Comparison of ENCODE assay signal across 1 cellular context in genomic region chr5:88251048-88251711, GRCh38.
TF ChIP-seq lines count a peak whose summit lies in the region.

No MANE protein-coding gene starts in this region.

TF ChIP-seq in GM23338, 12 proteins besides CTCF, POLR2A, EP300 and RAD21 (continued from another document):
- TF ChIP-seq, protein P1, sequence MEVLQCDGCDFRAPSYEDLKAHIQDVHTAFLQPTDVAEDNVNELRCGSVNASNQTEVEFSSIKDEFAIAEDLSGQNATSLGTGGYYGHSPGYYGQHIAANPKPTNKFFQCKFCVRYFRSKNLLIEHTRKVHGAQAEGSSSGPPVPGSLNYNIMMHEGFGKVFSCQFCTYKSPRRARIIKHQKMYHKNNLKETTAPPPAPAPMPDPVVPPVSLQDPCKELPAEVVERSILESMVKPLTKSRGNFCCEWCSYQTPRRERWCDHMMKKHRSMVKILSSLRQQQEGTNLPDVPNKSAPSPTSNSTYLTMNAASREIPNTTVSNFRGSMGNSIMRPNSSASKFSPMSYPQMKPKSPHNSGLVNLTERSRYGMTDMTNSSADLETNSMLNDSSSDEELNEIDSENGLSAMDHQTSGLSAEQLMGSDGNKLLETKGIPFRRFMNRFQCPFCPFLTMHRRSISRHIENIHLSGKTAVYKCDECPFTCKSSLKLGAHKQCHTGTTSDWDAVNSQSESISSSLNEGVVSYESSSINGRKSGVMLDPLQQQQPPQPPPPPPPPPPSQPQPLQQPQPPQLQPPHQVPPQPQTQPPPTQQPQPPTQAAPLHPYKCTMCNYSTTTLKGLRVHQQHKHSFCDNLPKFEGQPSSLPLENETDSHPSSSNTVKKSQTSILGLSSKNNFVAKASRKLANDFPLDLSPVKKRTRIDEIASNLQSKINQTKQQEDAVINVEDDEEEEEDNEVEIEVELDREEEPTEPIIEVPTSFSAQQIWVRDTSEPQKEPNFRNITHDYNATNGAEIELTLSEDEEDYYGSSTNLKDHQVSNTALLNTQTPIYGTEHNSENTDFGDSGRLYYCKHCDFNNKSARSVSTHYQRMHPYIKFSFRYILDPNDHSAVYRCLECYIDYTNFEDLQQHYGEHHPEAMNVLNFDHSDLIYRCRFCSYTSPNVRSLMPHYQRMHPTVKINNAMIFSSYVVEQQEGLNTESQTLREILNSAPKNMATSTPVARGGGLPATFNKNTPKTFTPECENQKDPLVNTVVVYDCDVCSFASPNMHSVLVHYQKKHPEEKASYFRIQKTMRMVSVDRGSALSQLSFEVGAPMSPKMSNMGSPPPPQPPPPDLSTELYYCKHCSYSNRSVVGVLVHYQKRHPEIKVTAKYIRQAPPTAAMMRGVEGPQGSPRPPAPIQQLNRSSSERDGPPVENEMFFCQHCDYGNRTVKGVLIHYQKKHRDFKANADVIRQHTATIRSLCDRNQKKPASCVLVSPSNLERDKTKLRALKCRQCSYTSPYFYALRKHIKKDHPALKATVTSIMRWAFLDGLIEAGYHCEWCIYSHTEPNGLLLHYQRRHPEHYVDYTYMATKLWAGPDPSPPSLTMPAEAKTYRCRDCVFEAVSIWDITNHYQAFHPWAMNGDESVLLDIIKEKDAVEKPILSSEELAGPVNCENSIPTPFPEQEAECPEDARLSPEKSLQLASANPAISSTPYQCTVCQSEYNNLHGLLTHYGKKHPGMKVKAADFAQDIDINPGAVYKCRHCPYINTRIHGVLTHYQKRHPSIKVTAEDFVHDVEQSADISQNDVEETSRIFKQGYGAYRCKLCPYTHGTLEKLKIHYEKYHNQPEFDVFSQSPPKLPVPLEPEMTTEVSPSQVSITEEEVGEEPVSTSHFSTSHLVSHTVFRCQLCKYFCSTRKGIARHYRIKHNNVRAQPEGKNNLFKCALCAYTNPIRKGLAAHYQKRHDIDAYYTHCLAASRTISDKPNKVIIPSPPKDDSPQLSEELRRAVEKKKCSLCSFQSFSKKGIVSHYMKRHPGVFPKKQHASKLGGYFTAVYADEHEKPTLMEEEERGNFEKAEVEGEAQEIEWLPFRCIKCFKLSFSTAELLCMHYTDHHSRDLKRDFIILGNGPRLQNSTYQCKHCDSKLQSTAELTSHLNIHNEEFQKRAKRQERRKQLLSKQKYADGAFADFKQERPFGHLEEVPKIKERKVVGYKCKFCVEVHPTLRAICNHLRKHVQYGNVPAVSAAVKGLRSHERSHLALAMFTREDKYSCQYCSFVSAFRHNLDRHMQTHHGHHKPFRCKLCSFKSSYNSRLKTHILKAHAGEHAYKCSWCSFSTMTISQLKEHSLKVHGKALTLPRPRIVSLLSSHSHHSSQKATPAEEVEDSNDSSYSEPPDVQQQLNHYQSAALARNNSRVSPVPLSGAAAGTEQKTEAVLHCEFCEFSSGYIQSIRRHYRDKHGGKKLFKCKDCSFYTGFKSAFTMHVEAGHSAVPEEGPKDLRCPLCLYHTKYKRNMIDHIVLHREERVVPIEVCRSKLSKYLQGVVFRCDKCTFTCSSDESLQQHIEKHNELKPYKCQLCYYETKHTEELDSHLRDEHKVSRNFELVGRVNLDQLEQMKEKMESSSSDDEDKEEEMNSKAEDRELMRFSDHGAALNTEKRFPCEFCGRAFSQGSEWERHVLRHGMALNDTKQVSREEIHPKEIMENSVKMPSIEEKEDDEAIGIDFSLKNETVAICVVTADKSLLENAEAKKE (CRISPR knock-in tag; IDR thresholded peaks at IDR 0.05), result no peak
